Comparison of ENCODE assay signal across 8 cellular contexts in genomic region chr6:109454483-109455160, GRCh38.
DNase-seq lines count a peak whose midpoint lies in the region; ATAC-seq and TF ChIP-seq lines count a peak whose summit lies in the region.

No MANE protein-coding gene starts in this region.

- CTCF ChIA-PET in AG04449 (lab: Yijun Ruan, JAX): interaction anchor here (1.2 to 7.9 kb wide), 5 partner anchors 10 to 724 kb away, joined by 3 to 65 read pairs (median 6); partner anchors contain the start of genes PPIL6 and SMPD2

- POLR2A ChIA-PET in AG04449 (lab: Yijun Ruan, JAX): interaction anchor here (0.6 to 3.0 kb wide), 3 partner anchors 10 to 72 kb away, joined by 3 to 12 read pairs (median 6); partner anchors contain the start of genes CD164 and SMPD2

- peak; percentile 32 for ATAC-seq in HG03432 (IDR thresholded peaks at IDR 0.05; ENCODE audit: unreplicated experiment)

- H3K4me1 ChIP-seq in iPS-20b (ENCODE audit: insufficient read depth, low read length): peaks cover 27% of the 10 kb centered on the region; the same call in 1 of the 2 replicates

- H3K27me3 ChIP-seq in iPS-20b (ENCODE audit: insufficient read depth, low read length): peaks cover 14% of the 10 kb centered on the region; the same call in 1 of the 2 replicates

- no peak for TF ChIP-seq CTCF in AG04449 (IDR thresholded peaks at IDR 0.05; ENCODE audit: insufficient read depth, low read length, missing control alignments)

- H3K9ac ChIP-seq in iPS-20b (ENCODE audit: low read depth, low read length): peak overlapping the region; percentile 76; the same call in 1 of the 2 replicates

- peaks cover 29% of the 10 kb centered on the region for H3K36me3 ChIP-seq in iPS-20b (ENCODE audit: insufficient read depth, low read depth, low read length)

- no peak for DNase-seq in AG04449 (ENCODE audit: low read depth, low spot score)
- DNase-seq in T-helper 1 cell: peak; percentile 47 to 87 (median 67)
- peak in 36 of 58 donors; percentile 23 to 69 (median 40) for DNase-seq in anterior cingulate cortex (lab: John Stamatoyannopoulos, UW)
- DNase-seq in stimulated activated CD4-positive, alpha-beta T cell treated with anti-CD3 and anti-CD28 coated beads, Interleukin-1b, Interleukin-23, amount 100 ng/mL, for 48 hours: peak; percentile 63
- no peak for DNase-seq in ecto neural progenitor cell (ENCODE audit: low spot score)

- peak; percentile 64 for TF ChIP-seq POLR2A in GM19099 (IDR thresholded peaks at IDR 0.05; ENCODE audit: extremely low read depth, insufficient read length, low read depth)

- peak overlapping the region; percentile 92 for H3K4me3 ChIP-seq in AG04449 (ENCODE audit: low read depth, low read length)
- peak overlapping the region; percentile 89 for H3K4me3 ChIP-seq in iPS-20b (ENCODE audit: low read length)

- no peaks in the 10 kb centered on the region for H3K9me3 ChIP-seq in iPS-20b (ENCODE audit: insufficient read depth, low read depth, low read length)

- no peak overlapping the region for H3K27ac ChIP-seq in iPS-20b (ENCODE audit: low read length)

Comparison
In these comparisons a context has a peak if more than half of its experiments do, and no peak if none do; other contexts are left out.
1. DNase-seq: peak in T-helper 1 cell (5 of 5), anterior cingulate cortex (36 of 58) and stimulated activated CD4-positive, alpha-beta T cell treated with anti-CD3 and anti-CD28 coated beads, Interleukin-1b, Interleukin-23, amount 100 ng/mL, for 48 hours (single experiment); none in AG04449 (single experiment) and ecto neural progenitor cell (single experiment).